ENCODE assay signal across 1 cellular context in genomic region chr5:176537608-176538504, GRCh38.
TF ChIP-seq lines count a peak whose summit lies in the region.

No MANE protein-coding gene starts in this region.

TF ChIP-seq in K562, 482 proteins besides CTCF, POLR2A, EP300 and RAD21 (continued from another document and continues in another):
- TF ChIP-seq RREB1 (CRISPR knock-in tag; IDR thresholded peaks at IDR 0.05), result peak; percentile 79; the same call in 1 of the 2 replicates
- TF ChIP-seq MYBL2 (IDR thresholded peaks at IDR 0.05; ENCODE audit: low read depth), result peak; percentile 58; the same call in 1 of the 2 replicates
- TF ChIP-seq MYBL2 (CRISPR knock-in tag; IDR thresholded peaks at IDR 0.05; ENCODE audit: borderline replicate concordance), result no peak
- no peak for TF ChIP-seq ARHGAP35 (IDR thresholded peaks at IDR 0.05; ENCODE audit: partially characterized antibody)
- peak; percentile 91 for TF ChIP-seq CHD1 (IDR thresholded peaks at IDR 0.05; ENCODE audit: low read length)
- no peak for TF ChIP-seq MECOM (CRISPR knock-in tag; IDR thresholded peaks at IDR 0.05)
- 0 out of 2 replicates have a peak, but pooled peaks have one; percentile 0 for TF ChIP-seq GTF2E2 (tag; IDR thresholded peaks at IDR 0.05)
- no peak for TF ChIP-seq SMARCA4 (IDR thresholded peaks at IDR 0.05)
- peak; percentile 38 for TF ChIP-seq KDM5B (IDR thresholded peaks at IDR 0.05; ENCODE audit: insufficient replicate concordance, low read depth, low read length)
- TF ChIP-seq FOXK2 (conservative IDR thresholded peaks at IDR 0.05 in 1 of 2, IDR thresholded peaks at IDR 0.05 in 1 of 2; ENCODE audit: low read depth in 2 of 2), result peak; percentile 98 to 99
- peak; percentile 58 for TF ChIP-seq ESRRA (IDR thresholded peaks at IDR 0.05; ENCODE audit: borderline replicate concordance, low read depth)
- TF ChIP-seq PRPF4 (IDR thresholded peaks at IDR 0.05; ENCODE audit: insufficient read depth, low read depth, low read length, poor library complexity, severe bottlenecking), result no peak
- peak; percentile 35 for TF ChIP-seq SMAD1 (IDR thresholded peaks at IDR 0.05; ENCODE audit: low read depth, low read length, partially characterized antibody)
- TF ChIP-seq BRF1 (IDR thresholded peaks at IDR 0.05; ENCODE audit: borderline replicate concordance, extremely low read depth, insufficient read length), result no peak
- peak; percentile 50; the same call in 1 of the 2 replicates for TF ChIP-seq SMARCC2 (IDR thresholded peaks at IDR 0.05; ENCODE audit: low read depth)
- TF ChIP-seq POLR2H (tag; IDR thresholded peaks at IDR 0.05; ENCODE audit: low read depth), result peak; percentile 61; the same call in 1 of the 2 replicates
- peak; percentile 94 for TF ChIP-seq TARDBP (IDR thresholded peaks at IDR 0.05)
- peak; percentile 77; the same call in 1 of the 2 replicates for TF ChIP-seq CUX1 (CRISPR knock-in tag; IDR thresholded peaks at IDR 0.05)
- TF ChIP-seq ZNF584 (CRISPR knock-in tag; IDR thresholded peaks at IDR 0.05; ENCODE audit: low read depth), result peak; percentile 86; the same call in 1 of the 2 replicates
- no peak for TF ChIP-seq MYC (IDR thresholded peaks at IDR 0.05; ENCODE audit: low read depth, low read length)
- peak; percentile 55; the same call in 1 of the 2 replicates for TF ChIP-seq MYC (CRISPR knock-in tag; IDR thresholded peaks at IDR 0.05; ENCODE audit: borderline replicate concordance, low read depth)
- no peak for TF ChIP-seq ARID2 (IDR thresholded peaks at IDR 0.05)
- TF ChIP-seq FOXP4 (CRISPR knock-in tag; IDR thresholded peaks at IDR 0.05; ENCODE audit: borderline replicate concordance), result peak; percentile 17; the same call in 1 of the 2 replicates
- no peak for TF ChIP-seq POLR2AphosphoS5 (IDR thresholded peaks at IDR 0.05; ENCODE audit: control insufficient read depth, insufficient read depth, low read depth, low read length)
- TF ChIP-seq RBM25 (IDR thresholded peaks at IDR 0.05; ENCODE audit: low read depth, low read length, severe bottlenecking), result peak; percentile 48
- peak; percentile 70 for TF ChIP-seq ETV1 (tag; conservative IDR thresholded peaks at IDR 0.05; ENCODE audit: low read depth)
- no peak for TF ChIP-seq NR2C1 (IDR thresholded peaks at IDR 0.05)
- no peak for TF ChIP-seq NR2C1 (tag; IDR thresholded peaks at IDR 0.05)
- TF ChIP-seq KHSRP (IDR thresholded peaks at IDR 0.05), result peak; percentile 88; the same call in 1 of the 2 replicates
- TF ChIP-seq CREB1 (IDR thresholded peaks at IDR 0.05), result peak; percentile 97
- peak; percentile 97 for TF ChIP-seq CREB1 (CRISPR knock-in tag; IDR thresholded peaks at IDR 0.05)
- no peak for TF ChIP-seq NFIC (IDR thresholded peaks at IDR 0.05)
- no peak for TF ChIP-seq SETDB1 (IDR thresholded peaks at IDR 0.05; ENCODE audit: low read length)
- peak; percentile 100 for TF ChIP-seq ATF3 (IDR thresholded peaks at IDR 0.05)
- peak; percentile 89; the same call in 1 of the 2 replicates for TF ChIP-seq ATF3 (CRISPR knock-in tag; conservative IDR thresholded peaks at IDR 0.05)
- no peak for TF ChIP-seq KLF1 (tag; IDR thresholded peaks at IDR 0.05)
- TF ChIP-seq STAG1 (CRISPR knock-in tag; IDR thresholded peaks at IDR 0.05; ENCODE audit: borderline replicate concordance), result no peak
- TF ChIP-seq BCLAF1 (IDR thresholded peaks at IDR 0.05; ENCODE audit: borderline replicate concordance in 1 of 2, control insufficient read depth in 1 of 2, low read depth in 2 of 2, low read length in 1 of 2), result no peak
- peak; percentile 77; the same call in 1 of the 2 replicates for TF ChIP-seq NR4A1 (CRISPR knock-in tag; IDR thresholded peaks at IDR 0.05)
- peak; percentile 11; the same call in 1 of the 2 replicates for TF ChIP-seq NR4A1 (tag; IDR thresholded peaks at IDR 0.05)
- peak; percentile 45; the same call in 1 of the 2 replicates for TF ChIP-seq HCFC1 (IDR thresholded peaks at IDR 0.05; ENCODE audit: low read depth, low read length)
- no peak for TF ChIP-seq KAT8 (IDR thresholded peaks at IDR 0.05; ENCODE audit: low read depth)
- peak; percentile 84 for TF ChIP-seq EP400 (IDR thresholded peaks at IDR 0.05)
- TF ChIP-seq MCM2 (IDR thresholded peaks at IDR 0.05; ENCODE audit: low read depth), result no peak
- TF ChIP-seq FOXK1 (CRISPR knock-in tag; IDR thresholded peaks at IDR 0.05; ENCODE audit: borderline replicate concordance), result peak; percentile 99
- peak; percentile 56; the same call in 1 of the 2 replicates for TF ChIP-seq ZNF449 (CRISPR knock-in tag; IDR thresholded peaks at IDR 0.05)
- peak; percentile 90 for TF ChIP-seq NBN (IDR thresholded peaks at IDR 0.05; ENCODE audit: low read depth)
- no peak for TF ChIP-seq ZNF184 (CRISPR knock-in tag; IDR thresholded peaks at IDR 0.05)
- no peak; the same call in 1 of the 2 replicates for TF ChIP-seq TAF7 (tag; IDR thresholded peaks at IDR 0.05)
- 0 out of 2 replicates have a peak, but pooled peaks have one; percentile 17 for TF ChIP-seq TGIF2 (CRISPR knock-in tag; IDR thresholded peaks at IDR 0.05)
